In the genomic region with DNA sequence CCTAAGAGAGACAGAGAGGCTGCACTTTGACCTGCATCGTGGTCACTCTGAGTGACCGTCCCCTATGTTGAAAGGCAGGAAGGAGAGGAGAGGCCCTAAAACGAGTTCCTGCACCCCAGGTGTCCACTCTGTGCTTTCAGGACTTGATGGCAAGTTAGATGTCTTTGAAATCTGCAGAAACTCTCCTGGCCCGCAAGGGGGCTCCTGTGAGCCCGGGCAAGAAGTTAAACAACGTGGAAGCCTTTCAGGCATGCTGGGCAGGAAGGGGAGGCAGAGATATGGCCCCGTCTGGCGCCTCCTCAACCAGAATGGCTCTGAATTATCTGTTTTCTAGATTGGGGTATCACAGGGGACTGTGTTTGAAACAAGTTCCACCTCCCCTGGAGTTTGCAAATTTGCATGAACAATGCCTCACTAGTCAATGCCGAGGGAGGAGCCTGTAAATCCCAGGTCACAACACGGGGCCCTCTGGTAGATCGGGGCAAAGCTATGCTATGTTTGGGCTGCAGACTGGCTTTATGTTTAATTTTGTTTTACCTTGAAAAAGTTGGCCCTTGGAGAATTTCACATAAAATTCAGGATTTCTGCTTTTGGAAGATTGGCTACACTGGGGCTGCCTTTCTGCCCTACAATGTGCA, we compare ENCODE assay signal across 8 cellular contexts. TPM values are rescaled to one million over a fixed set of nuclear protein-coding genes. Genes with fewer than 3 reads are reported as not detected.
DNase-seq lines count a peak whose midpoint lies in the region; ATAC-seq and TF ChIP-seq lines count a peak whose summit lies in the region.

No MANE protein-coding gene starts in this region.

- no peaks in the 10 kb centered on the region for H3F3A ChIP-seq in PC-3 (ENCODE audit: low read length, unreplicated experiment)

- no peak overlapping the region for H3K27ac Mint-ChIP-seq in activated T-helper 1 cell treated with anti-CD3 and anti-CD28 coated beads, Interleukin-12 subunit alpha, Interleukin-12 subunit beta, Interleukin-2, Interleukin-4 antibody, amounts not matched to agents 30 ng/mL and 10 ng/mL and 1 ng/mL, durations not matched to agents 14 hours and 24 hours and 36 hours

- POLR2A ChIA-PET in PC-3 (lab: Charles Lee; ENCODE audit: unreplicated experiment) = no interaction called here

- in situ Hi-C loops in gastrocnemius medialis (cut with MboI; ENCODE audit: low sequenced_read_pairs in 4 of 4) = no loop called here

- no peak overlapping the region for H3K4me2 ChIP-seq in PC-3 (ENCODE audit: low read length)

- TF ChIP-seq POLR2A in erythroblast (IDR thresholded peaks at IDR 0.05; ENCODE audit: low read length) (no peak), gastrocnemius medialis (IDR thresholded peaks at IDR 0.05) (no peak)

- H4K20me1 ChIP-seq in PC-3 (ENCODE audit: low read length) = no peaks in the 10 kb centered on the region

- no peak overlapping the region for H3K4me3 Mint-ChIP-seq in activated T-helper 1 cell treated with anti-CD3 and anti-CD28 coated beads, Interleukin-12 subunit alpha, Interleukin-12 subunit beta, Interleukin-2, Interleukin-4 antibody, amounts not matched to agents 30 ng/mL and 10 ng/mL and 1 ng/mL, durations not matched to agents 14 hours and 24 hours and 36 hours

- peaks cover 27% of the 10 kb centered on the region for H3K27me3 ChIP-seq in PC-3 (ENCODE audit: low read length)
- peaks cover 0 to 16% (median 13%) of the 10 kb centered on the region in 3 donors for H3K27me3 ChIP-seq in gastrocnemius medialis

- H3K9me3 Mint-ChIP-seq in activated T-helper 1 cell treated with anti-CD3 and anti-CD28 coated beads, Interleukin-12 subunit alpha, Interleukin-12 subunit beta, Interleukin-2, Interleukin-4 antibody, amounts not matched to agents 30 ng/mL and 10 ng/mL and 1 ng/mL, durations not matched to agents 14 hours and 24 hours and 36 hours = no peaks in the 10 kb centered on the region

- CTCF ChIA-PET in PC-3 (lab: Charles Lee) = no interaction called here

- DNase-seq in AG09309 (ENCODE audit: low read depth) = no peak
- peak; percentile 22 for DNase-seq in GM19240 (ENCODE audit: insufficient read length, low spot score)
- DNase-seq in PC-3 = peak; percentile 40
- DNase-seq in erythroblast (lab: John Stamatoyannopoulos, UW) = peak; percentile 35 to 55
- no peak for DNase-seq in gastrocnemius medialis
- DNase-seq in NCI-H2196 (lab: John Stamatoyannopoulos, UW; ENCODE audit: unreplicated experiment) = no peak
- DNase-seq in epidermal melanocyte (ENCODE audit: insufficient read length, low spot score) = no peak
- no peak for DNase-seq in activated T-helper 1 cell treated with anti-CD3 and anti-CD28 coated beads, Interleukin-12 subunit alpha, Interleukin-12 subunit beta, Interleukin-2, Interleukin-4 antibody, amounts not matched to agents 30 ng/mL and 10 ng/mL and 1 ng/mL, durations not matched to agents 14 hours and 24 hours and 36 hours (ENCODE audit: low spot score)

- H3K36me3 ChIP-seq in PC-3 (ENCODE audit: low read depth, low read length) (no peaks in the 10 kb centered on the region), gastrocnemius medialis (no peaks in the 10 kb centered on the region)

- H3K9me2 ChIP-seq in PC-3 (replicated peaks; ENCODE audit: low read length) = no peaks in the 10 kb centered on the region

- H3K4me1 ChIP-seq in PC-3 (ENCODE audit: insufficient read depth, low read length) = no peaks in the 10 kb centered on the region
- H3K4me1 ChIP-seq in gastrocnemius medialis = no peaks in the 10 kb centered on the region

- no TSS peak for BruUV-seq in PC-3 (replicated peaks; lab: Mats Ljungman, UMichigan)

- H3K27ac ChIP-seq in PC-3 (ENCODE audit: low read length) (no peak overlapping the region), gastrocnemius medialis (no peak overlapping the region)

- H2AFZ ChIP-seq in PC-3 (ENCODE audit: low read length) = no peak overlapping the region

- H3K4me1 Mint-ChIP-seq in activated T-helper 1 cell treated with anti-CD3 and anti-CD28 coated beads, Interleukin-12 subunit alpha, Interleukin-12 subunit beta, Interleukin-2, Interleukin-4 antibody, amounts not matched to agents 30 ng/mL and 10 ng/mL and 1 ng/mL, durations not matched to agents 14 hours and 24 hours and 36 hours (ENCODE audit: low read depth) = no peaks in the 10 kb centered on the region

- ATAC-seq in PC-3 (no peak), gastrocnemius medialis (no peak)

- H3K9me3 ChIP-seq in PC-3 (ENCODE audit: low read length) (no peaks in the 10 kb centered on the region), gastrocnemius medialis (no peaks in the 10 kb centered on the region)

- TF ChIP-seq CTCF in AG09309 (IDR thresholded peaks at IDR 0.05; ENCODE audit: control insufficient read depth, insufficient read depth, low read depth, low read length, missing control alignments) = peak; percentile 75
- peak; percentile 65 for TF ChIP-seq CTCF in PC-3 (conservative IDR thresholded peaks at IDR 0.05; ENCODE audit: low read depth, low read length)
- peak in 3 of 5 experiments; percentile 9 to 34 (median 19) for TF ChIP-seq CTCF in gastrocnemius medialis (IDR thresholded peaks at IDR 0.05 in 4 of 5, conservative IDR thresholded peaks at IDR 0.05 in 1 of 5)

- no peaks in the 10 kb centered on the region for H3K36me3 Mint-ChIP-seq in activated T-helper 1 cell treated with anti-CD3 and anti-CD28 coated beads, Interleukin-12 subunit alpha, Interleukin-12 subunit beta, Interleukin-2, Interleukin-4 antibody, amounts not matched to agents 30 ng/mL and 10 ng/mL and 1 ng/mL, durations not matched to agents 14 hours and 24 hours and 36 hours (ENCODE audit: low read depth)

- H3K4me3 ChIP-seq in AG09309 (ENCODE audit: control insufficient read depth, low read depth, low read length) (no peak overlapping the region), PC-3 (ENCODE audit: low read length) (no peak overlapping the region), gastrocnemius medialis (no peak overlapping the region)

- no peaks in the 10 kb centered on the region for H3K79me2 ChIP-seq in PC-3 (ENCODE audit: low read length)

- peaks cover 16% of the 10 kb centered on the region for H3K27me3 Mint-ChIP-seq in activated T-helper 1 cell treated with anti-CD3 and anti-CD28 coated beads, Interleukin-12 subunit alpha, Interleukin-12 subunit beta, Interleukin-2, Interleukin-4 antibody, amounts not matched to agents 30 ng/mL and 10 ng/mL and 1 ng/mL, durations not matched to agents 14 hours and 24 hours and 36 hours (ENCODE audit: insufficient read depth)

- H3K9ac ChIP-seq in PC-3 (ENCODE audit: low read length) = no peak overlapping the region

- intact Hi-C loops in PC-3 (cut with micrococcal nuclease) (no loop called here), gastrocnemius medialis (cut with DNase I; ENCODE audit: low total_unique reads) (no loop called here)
- intact Hi-C loops in activated T-helper 1 cell treated with anti-CD3 and anti-CD28 coated beads, Interleukin-12 subunit alpha, Interleukin-12 subunit beta, Interleukin-2, Interleukin-4 antibody, amounts not matched to agents 30 ng/mL and 10 ng/mL and 1 ng/mL, durations not matched to agents 14 hours and 24 hours and 36 hours (cut with micrococcal nuclease) = no loop called here

RNA-seq across cellular contexts. Expression of a gene that starts 9.8 kb away (rescaled TPM):
- not detected in 2 replicates for total RNA-seq in PC-3 (2014; rRNA removed)
- under 1 TPM in 2 of 4 donors, not detected in 2; 0.03 to 0.07 TPM for total RNA-seq in gastrocnemius medialis
- total RNA-seq in activated T-helper 1 cell treated with anti-CD3 and anti-CD28 coated beads, Interleukin-12 subunit alpha, Interleukin-12 subunit beta, Interleukin-2, Interleukin-4 antibody, amounts not matched to agents 30 ng/mL and 10 ng/mL and 1 ng/mL, durations not matched to agents 14 hours and 24 hours and 36 hours = not detected in 2 replicates

Comparison
In these comparisons a context has a peak if more than half of its experiments do, and no peak if none do; other contexts are left out.
1. DNase-seq: peak in GM19240 (single experiment), PC-3 (single experiment) and erythroblast (2 of 2); none in AG09309 (single experiment), gastrocnemius medialis (0 of 2), NCI-H2196 (single experiment), epidermal melanocyte (single experiment) and activated T-helper 1 cell treated with anti-CD3 and anti-CD28 coated beads, Interleukin-12 subunit alpha, Interleukin-12 subunit beta, Interleukin-2, Interleukin-4 antibody, amounts not matched to agents 30 ng/mL and 10 ng/mL and 1 ng/mL, durations not matched to agents 14 hours and 24 hours and 36 hours (single experiment).
2. CTCF ChIP-seq: peak in every context shown above with its lines; median percentile 75 in AG09309; 65 in PC-3; 19 in gastrocnemius medialis.